In the genomic region with DNA sequence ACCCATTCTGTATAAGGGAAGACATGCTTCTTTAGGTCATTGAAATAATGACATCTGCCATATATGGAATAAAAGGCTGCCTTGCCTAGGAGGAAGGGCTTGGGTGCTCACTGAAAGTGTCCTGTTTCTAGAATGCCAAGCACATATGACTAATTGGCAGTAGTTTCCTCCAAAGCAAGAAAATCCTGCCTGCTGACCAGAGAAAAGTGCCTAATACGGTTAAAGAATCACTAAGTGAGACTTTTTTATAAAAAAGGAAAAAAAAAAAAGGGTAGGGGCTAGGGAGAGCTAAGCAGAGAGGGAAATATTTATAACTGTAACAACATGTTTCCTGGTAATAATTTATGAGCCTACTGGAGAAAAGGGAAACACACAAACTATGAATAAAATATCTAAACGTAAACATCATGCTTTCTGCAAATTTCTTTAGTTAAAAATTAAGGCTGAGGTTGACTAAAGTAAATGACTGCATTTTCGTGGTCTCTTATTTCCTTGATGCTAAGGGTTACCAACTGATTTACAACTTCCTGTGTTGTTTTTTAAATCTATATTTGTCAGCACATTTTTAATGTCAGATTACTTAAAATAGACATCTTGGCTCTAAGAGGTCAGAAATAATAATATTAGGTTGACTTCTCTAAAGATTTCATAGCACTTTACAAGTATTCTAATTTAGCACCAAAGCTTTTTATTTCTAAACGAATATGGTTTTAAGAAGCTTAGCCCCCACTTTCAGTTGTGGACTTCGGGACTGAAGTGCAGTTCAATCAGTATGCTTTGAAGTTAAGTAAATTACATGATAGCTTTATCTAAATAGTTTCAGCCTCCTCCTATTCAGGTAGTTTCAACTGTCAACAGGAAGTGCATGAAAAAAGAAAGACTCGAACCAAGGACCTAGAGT, we compare ENCODE assay signal across 1 cellular context.
TF ChIP-seq lines count a peak whose summit lies in the region.

No MANE protein-coding gene starts in this region.

TF ChIP-seq in HCT116, 20 proteins besides CTCF, POLR2A, EP300 and RAD21:
- no peak for TF ChIP-seq CBX3 (IDR thresholded peaks at IDR 0.05; ENCODE audit: low read depth)
- TF ChIP-seq SRF (IDR thresholded peaks at IDR 0.05; ENCODE audit: low read depth) = peak; percentile 97
- no peak; the same call in 1 of the 2 replicates for TF ChIP-seq FOSL1 (IDR thresholded peaks at IDR 0.05; ENCODE audit: low read depth)
- TF ChIP-seq ELF1 (IDR thresholded peaks at IDR 0.05; ENCODE audit: borderline replicate concordance, low read depth) = no peak
- TF ChIP-seq, protein P1, sequence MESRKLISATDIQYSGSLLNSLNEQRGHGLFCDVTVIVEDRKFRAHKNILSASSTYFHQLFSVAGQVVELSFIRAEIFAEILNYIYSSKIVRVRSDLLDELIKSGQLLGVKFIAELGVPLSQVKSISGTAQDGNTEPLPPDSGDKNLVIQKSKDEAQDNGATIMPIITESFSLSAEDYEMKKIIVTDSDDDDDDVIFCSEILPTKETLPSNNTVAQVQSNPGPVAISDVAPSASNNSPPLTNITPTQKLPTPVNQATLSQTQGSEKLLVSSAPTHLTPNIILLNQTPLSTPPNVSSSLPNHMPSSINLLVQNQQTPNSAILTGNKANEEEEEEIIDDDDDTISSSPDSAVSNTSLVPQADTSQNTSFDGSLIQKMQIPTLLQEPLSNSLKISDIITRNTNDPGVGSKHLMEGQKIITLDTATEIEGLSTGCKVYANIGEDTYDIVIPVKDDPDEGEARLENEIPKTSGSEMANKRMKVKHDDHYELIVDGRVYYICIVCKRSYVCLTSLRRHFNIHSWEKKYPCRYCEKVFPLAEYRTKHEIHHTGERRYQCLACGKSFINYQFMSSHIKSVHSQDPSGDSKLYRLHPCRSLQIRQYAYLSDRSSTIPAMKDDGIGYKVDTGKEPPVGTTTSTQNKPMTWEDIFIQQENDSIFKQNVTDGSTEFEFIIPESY (IDR thresholded peaks at IDR 0.05; ENCODE audit: extremely low read depth, insufficient replicate concordance, low read length) = no peak
- no peak for TF ChIP-seq ZNF274 (IDR thresholded peaks at IDR 0.05; ENCODE audit: low read depth, low read length)
- TF ChIP-seq EZH2phosphoT487 (IDR thresholded peaks at IDR 0.05; ENCODE audit: borderline replicate concordance) = no peak
- TF ChIP-seq, protein P2, sequence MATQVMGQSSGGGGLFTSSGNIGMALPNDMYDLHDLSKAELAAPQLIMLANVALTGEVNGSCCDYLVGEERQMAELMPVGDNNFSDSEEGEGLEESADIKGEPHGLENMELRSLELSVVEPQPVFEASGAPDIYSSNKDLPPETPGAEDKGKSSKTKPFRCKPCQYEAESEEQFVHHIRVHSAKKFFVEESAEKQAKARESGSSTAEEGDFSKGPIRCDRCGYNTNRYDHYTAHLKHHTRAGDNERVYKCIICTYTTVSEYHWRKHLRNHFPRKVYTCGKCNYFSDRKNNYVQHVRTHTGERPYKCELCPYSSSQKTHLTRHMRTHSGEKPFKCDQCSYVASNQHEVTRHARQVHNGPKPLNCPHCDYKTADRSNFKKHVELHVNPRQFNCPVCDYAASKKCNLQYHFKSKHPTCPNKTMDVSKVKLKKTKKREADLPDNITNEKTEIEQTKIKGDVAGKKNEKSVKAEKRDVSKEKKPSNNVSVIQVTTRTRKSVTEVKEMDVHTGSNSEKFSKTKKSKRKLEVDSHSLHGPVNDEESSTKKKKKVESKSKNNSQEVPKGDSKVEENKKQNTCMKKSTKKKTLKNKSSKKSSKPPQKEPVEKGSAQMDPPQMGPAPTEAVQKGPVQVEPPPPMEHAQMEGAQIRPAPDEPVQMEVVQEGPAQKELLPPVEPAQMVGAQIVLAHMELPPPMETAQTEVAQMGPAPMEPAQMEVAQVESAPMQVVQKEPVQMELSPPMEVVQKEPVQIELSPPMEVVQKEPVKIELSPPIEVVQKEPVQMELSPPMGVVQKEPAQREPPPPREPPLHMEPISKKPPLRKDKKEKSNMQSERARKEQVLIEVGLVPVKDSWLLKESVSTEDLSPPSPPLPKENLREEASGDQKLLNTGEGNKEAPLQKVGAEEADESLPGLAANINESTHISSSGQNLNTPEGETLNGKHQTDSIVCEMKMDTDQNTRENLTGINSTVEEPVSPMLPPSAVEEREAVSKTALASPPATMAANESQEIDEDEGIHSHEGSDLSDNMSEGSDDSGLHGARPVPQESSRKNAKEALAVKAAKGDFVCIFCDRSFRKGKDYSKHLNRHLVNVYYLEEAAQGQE (IDR thresholded peaks at IDR 0.05; ENCODE audit: low read depth) = no peak
- peak; percentile 26; the same call in 1 of the 2 replicates for TF ChIP-seq POLR2AphosphoS5 (IDR thresholded peaks at IDR 0.05; ENCODE audit: low read depth, low read length)
- TF ChIP-seq, protein P3, sequence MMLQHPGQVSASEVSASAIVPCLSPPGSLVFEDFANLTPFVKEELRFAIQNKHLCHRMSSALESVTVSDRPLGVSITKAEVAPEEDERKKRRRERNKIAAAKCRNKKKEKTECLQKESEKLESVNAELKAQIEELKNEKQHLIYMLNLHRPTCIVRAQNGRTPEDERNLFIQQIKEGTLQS (IDR thresholded peaks at IDR 0.05) = no peak
- TF ChIP-seq, protein P4, sequence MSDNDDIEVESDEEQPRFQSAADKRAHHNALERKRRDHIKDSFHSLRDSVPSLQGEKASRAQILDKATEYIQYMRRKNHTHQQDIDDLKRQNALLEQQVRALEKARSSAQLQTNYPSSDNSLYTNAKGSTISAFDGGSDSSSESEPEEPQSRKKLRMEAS (IDR thresholded peaks at IDR 0.05) = no peak
- TF ChIP-seq CEBPB (IDR thresholded peaks at IDR 0.05; ENCODE audit: low read depth) = no peak
- TF ChIP-seq EZH2 (IDR thresholded peaks at IDR 0.05) = no peak
- no peak for TF ChIP-seq YY1 (IDR thresholded peaks at IDR 0.05; ENCODE audit: extremely low read depth, insufficient replicate concordance, low read depth, low read length)
- no peak for TF ChIP-seq SIN3A (IDR thresholded peaks at IDR 0.05; ENCODE audit: low read depth)
- no peak for TF ChIP-seq ZFX (IDR thresholded peaks at IDR 0.05)
- no peak for TF ChIP-seq TCF7L2 (IDR thresholded peaks at IDR 0.05; ENCODE audit: borderline replicate concordance, extremely low read depth, insufficient read depth, insufficient read length)
- TF ChIP-seq JUND (IDR thresholded peaks at IDR 0.05) = 0 out of 2 replicates have a peak, but pooled peaks have one; percentile 15
- peak; percentile 37; the same call in 1 of the 2 replicates for TF ChIP-seq SP1 (IDR thresholded peaks at IDR 0.05; ENCODE audit: low read depth)
- TF ChIP-seq EGR1 (IDR thresholded peaks at IDR 0.05; ENCODE audit: low read depth) = 0 out of 2 replicates have a peak, but pooled peaks have one; percentile 12
